In genomic region chr5:160312960-160313734, GRCh38 we compare ENCODE assay signal across 10 cellular contexts. TPM values are rescaled to one million over a fixed set of nuclear protein-coding genes. Genes with fewer than 3 reads are reported as not detected.
DNase-seq lines count a peak whose midpoint lies in the region; ATAC-seq and TF ChIP-seq lines count a peak whose summit lies in the region.
"Had no signal": no experiment of that assay in that cellular context is flagged by ENCODE, and none has a peak within 500 bp of the region (broad histone marks: within the 10 kb centered on the region; RNA-seq: fewer than 3 reads in every experiment).

No MANE protein-coding gene starts in this region.

- H3K9me3 Mint-ChIP-seq in glutamatergic neuron (ENCODE audit: unreplicated experiment): peaks cover 7% of the 10 kb centered on the region

- DNase-seq in NCI-H1417 (lab: John Stamatoyannopoulos, UW): peak in 2 of 3 experiments; percentile 40 to 68
- no peak for DNase-seq in NCI-H1417 treated with DMSO at 0.1 percent for 48 hours (lab: John Stamatoyannopoulos, UW)
- no peak for DNase-seq in RWPE2 (ENCODE audit: low spot score)
- no peak for DNase-seq in glutamatergic neuron
- no peak for DNase-seq in spleen
- DNase-seq: AML-193, MV-4-11 had no signal

- ATAC-seq in RWPE2 (ENCODE audit: low read depth) (no peak), GM19463 (IDR thresholded peaks at IDR 0.05; ENCODE audit: unreplicated experiment) (no peak), GM21619 (IDR thresholded peaks at IDR 0.05; ENCODE audit: unreplicated experiment) (no peak), GM18873 (IDR thresholded peaks at IDR 0.05; ENCODE audit: low FRiP score, unreplicated experiment) (no peak)

- 24 to 30% (median 26%) methylated on average over 8 of the region's 8 CpGs for WGBS in spleen, 5 donors

- peaks cover 30% of the 10 kb centered on the region for H3K4me1 Mint-ChIP-seq in glutamatergic neuron (ENCODE audit: low read depth, unreplicated experiment)

- intact Hi-C loops in spleen (cut with DNase I; ENCODE audit: low total_unique reads): no loop called here

- no peaks in the 10 kb centered on the region for H3K27me3 ChIP-seq in RWPE2 (ENCODE audit: insufficient read depth, poor library complexity, severe bottlenecking)
- peaks cover 0 to 51% (median 16%) of the 10 kb centered on the region in 7 donors for H3K27me3 ChIP-seq in spleen (replicated peaks in 1 of 7)

- TF ChIP-seq POLR2A in spleen (IDR thresholded peaks at IDR 0.05): no peak

- peaks cover 27% of the 10 kb centered on the region for H3K4me1 ChIP-seq in RWPE2 (ENCODE audit: insufficient read depth, poor library complexity, severe bottlenecking)
- H3K4me1 ChIP-seq in spleen: peaks cover 0 to 72% (median 28%) of the 10 kb centered on the region in 6 donors

- no peaks in the 10 kb centered on the region for H3K9me3 ChIP-seq in RWPE2 (ENCODE audit: severe bottlenecking)
- no peaks in the 10 kb centered on the region for H3K9me3 ChIP-seq in spleen

- peaks cover 5% of the 10 kb centered on the region for H3K36me3 Mint-ChIP-seq in glutamatergic neuron (ENCODE audit: unreplicated experiment)

- peak overlapping the region; percentile 44 for H3K27ac ChIP-seq in RWPE2 (ENCODE audit: poor library complexity, severe bottlenecking)
- H3K27ac ChIP-seq in spleen: peak overlapping the region in 7 of 8 donors; percentile 80 to 96 (median 85)

- H3K27ac Mint-ChIP-seq in glutamatergic neuron (ENCODE audit: unreplicated experiment): peak overlapping the region; percentile 95

- peaks cover 13% of the 10 kb centered on the region for H3K27me3 Mint-ChIP-seq in glutamatergic neuron (ENCODE audit: unreplicated experiment)

- no peak for TF ChIP-seq CTCF in RWPE2 (IDR thresholded peaks at IDR 0.05; ENCODE audit: poor library complexity, severe bottlenecking)
- TF ChIP-seq CTCF in glutamatergic neuron (IDR thresholded peaks at IDR 0.05; ENCODE audit: partially characterized antibody, unreplicated experiment): no peak
- no peak for TF ChIP-seq CTCF in spleen (IDR thresholded peaks at IDR 0.05 in 8 of 11, conservative IDR thresholded peaks at IDR 0.05 in 3 of 11)

- H3K4me3 Mint-ChIP-seq in glutamatergic neuron (ENCODE audit: unreplicated experiment): peak overlapping the region; percentile 97

- peaks cover 14% of the 10 kb centered on the region; the same call in 1 of the 2 replicates for H3K36me3 ChIP-seq in RWPE2 (ENCODE audit: low read depth)
- peaks cover 0 to 4% (median 0%) of the 10 kb centered on the region in 6 donors for H3K36me3 ChIP-seq in spleen

- H3K4me3 ChIP-seq in RWPE2 (ENCODE audit: severe bottlenecking) (peak overlapping the region; percentile 92), spleen (peak overlapping the region; percentile 51 to 80 (median 65))

RNA-seq across cellular contexts. Expression of gene CCNJL, which starts 0.8 kb away (rescaled TPM):
- total RNA-seq in glutamatergic neuron (ENCODE audit: unreplicated experiment) (123 TPM), spleen (10 to 100 TPM; 11.7 to 24.9 (median 19.3) TPM)
- polyA plus RNA-seq in spleen: 1 to 10 TPM; 1.3 to 3.4 (median 1.8) TPM

RNA-seq across cellular contexts. Expression of gene C1QTNF2, which starts 57.3 kb away (rescaled TPM):
- total RNA-seq in glutamatergic neuron (ENCODE audit: unreplicated experiment) (1.0 TPM), spleen (under 1 TPM in 4 of 7 donors, not detected in 3; 0.16 to 0.52 (median 0.32) TPM)
- under 1 TPM; 0.24 to 0.36 (median 0.32) TPM for polyA plus RNA-seq in spleen

Comparison
In these comparisons a context has a peak if more than half of its experiments do, and no peak if none do; other contexts are left out.
1. DNase-seq: peak in NCI-H1417 (2 of 3); none in NCI-H1417 treated with DMSO at 0.1 percent for 48 hours (single experiment), RWPE2 (single experiment), glutamatergic neuron (single experiment) and spleen (single experiment).